Comparison of ENCODE assay signal across 19 cellular contexts in genomic region chr9:134031783-134032182, GRCh38.
"Had no signal": no experiment of that assay in that cellular context is flagged by ENCODE, and none has a peak within 500 bp of the region (broad histone marks: within the 10 kb centered on the region; RNA-seq: fewer than 3 reads in every experiment).

No MANE protein-coding gene starts in this region.

- ATAC-seq: activated CD4-positive, alpha-beta T cell treated with anti-CD3 and anti-CD28 coated beads for 36 hours; body of pancreas; left lung; psoas muscle; right cardiac atrium; WTC11 had no signal

- H3K4me3 Mint-ChIP-seq: activated CD4-positive, alpha-beta T cell treated with anti-CD3 and anti-CD28 coated beads for 36 hours; activated naive CD8-positive, alpha-beta T cell treated with anti-CD3 and anti-CD28 coated beads, Interleukin-2, amount 10 ng/mL, durations not matched to agents 7 days and 5 days; T-helper 2 cell treated with Interferon-gamma antibody and Interleukin-4, amounts not matched to agents 5 μg/mL and 100 μg/mL, for 36 hours; type B pancreatic cell; WTC11 had no signal

- H3K9me3 Mint-ChIP-seq: activated naive CD8-positive, alpha-beta T cell treated with anti-CD3 and anti-CD28 coated beads, Interleukin-2, amount 10 ng/mL, durations not matched to agents 7 days and 5 days; T-helper 2 cell treated with Interferon-gamma antibody and Interleukin-4, amounts not matched to agents 5 μg/mL and 100 μg/mL, for 36 hours; type B pancreatic cell; WTC11 had no signal

- H3K27ac ChIP-seq: body of pancreas, colonic mucosa, left lung, psoas muscle, testis had no signal

- H3K4me3 ChIP-seq: body of pancreas, colonic mucosa, left lung, psoas muscle, testis had no signal

- DNase-seq: activated CD4-positive, alpha-beta T cell treated with anti-CD3 and anti-CD28 coated beads for 36 hours; activated CD4-positive, alpha-beta T cell treated with anti-CD3 and anti-CD28 coated beads, Interleukin-2, amount 50 U/mL, for 48 hours; activated naive CD8-positive, alpha-beta T cell treated with anti-CD3 and anti-CD28 coated beads, Interleukin-2, amount 10 ng/mL, durations not matched to agents 7 days and 5 days; amygdala; body of pancreas; central memory CD4-positive, alpha-beta T cell; colonic mucosa; erythroblast; foreskin melanocyte; glutamatergic neuron; left lung; psoas muscle; right cardiac atrium; small intestine; stimulated activated CD4-positive, alpha-beta T cell treated with anti-CD3 and anti-CD28 coated beads, Interleukin-4, amount 100 ng/mL, for 1 hour; testis had no signal

- H3K27me3 ChIP-seq: body of pancreas, colonic mucosa, left lung, testis had no signal

- H3K9me3 ChIP-seq: body of pancreas, colonic mucosa, left lung, psoas muscle, testis had no signal

- H3K4me1 Mint-ChIP-seq: WTC11 had no signal

- H3K27ac Mint-ChIP-seq: activated CD4-positive, alpha-beta T cell treated with anti-CD3 and anti-CD28 coated beads for 36 hours; activated naive CD8-positive, alpha-beta T cell treated with anti-CD3 and anti-CD28 coated beads, Interleukin-2, amount 10 ng/mL, durations not matched to agents 7 days and 5 days; T-helper 2 cell treated with Interferon-gamma antibody and Interleukin-4, amounts not matched to agents 5 μg/mL and 100 μg/mL, for 36 hours; type B pancreatic cell; WTC11 had no signal

- H3K27me3 Mint-ChIP-seq: activated CD4-positive, alpha-beta T cell treated with anti-CD3 and anti-CD28 coated beads for 36 hours; activated naive CD8-positive, alpha-beta T cell treated with anti-CD3 and anti-CD28 coated beads, Interleukin-2, amount 10 ng/mL, durations not matched to agents 7 days and 5 days; type B pancreatic cell had no signal

- H3K4me1 ChIP-seq: body of pancreas, colonic mucosa, left lung, psoas muscle had no signal
